9 cellular contexts compared by ENCODE assay signal in genomic region chr9:35907732-35908483, GRCh38. TPM values are rescaled to one million over a fixed set of nuclear protein-coding genes. Genes with fewer than 3 reads are reported as not detected.
DNase-seq lines count a peak whose midpoint lies in the region; ATAC-seq, FAIRE-seq and TF ChIP-seq lines count a peak whose summit lies in the region.
"Had no signal": no experiment of that assay in that cellular context is flagged by ENCODE, and none has a peak within 500 bp of the region (broad histone marks: within the 10 kb centered on the region; RNA-seq: fewer than 3 reads in every experiment).

No MANE protein-coding gene starts in this region.

- peak overlapping the region; percentile 6 for H4K91ac ChIP-seq in H1 (replicated peaks; ENCODE audit: insufficient read length, low read length)

- H3K79me2 ChIP-seq in H1 (ENCODE audit: control insufficient read depth in 1 of 2, insufficient read depth in 2 of 2, low read length in 2 of 2) = no peaks in the 10 kb centered on the region

- H3K14ac ChIP-seq in H1 (ENCODE audit: insufficient read length) = no peak overlapping the region

- no peak overlapping the region for H3K4me3 Mint-ChIP-seq in activated naive CD8-positive, alpha-beta T cell treated with anti-CD3 and anti-CD28 coated beads, Interleukin-2, amount 10 ng/mL, durations not matched to agents 7 days and 5 days
- no peak overlapping the region for H3K4me3 Mint-ChIP-seq in activated naive CD8-positive, alpha-beta T cell treated with anti-CD3 and anti-CD28 coated beads for 36 hours
- H3K4me3 Mint-ChIP-seq in memory B cell = no peak overlapping the region
- H3K4me3 Mint-ChIP-seq: central memory CD8-positive, alpha-beta T cell had no signal

- 46% methylated on average over 11 of the region's 13 CpGs; no CpG with 5 or more reads in 1 of the 2 experiments for whole genome bisulfite sequencing in H1 (ENCODE audit: extremely low coverage in 1 of 2, insufficient coverage in 1 of 2, insufficient read length in 1 of 2, insufficient replicate concordance in 2 of 2, low coverage in 1 of 2, low lambda C conversion rate in 2 of 2, missing lambda C conversion rate in 1 of 2), 2 experiments
- WGBS in urinary bladder = 25% methylated on average over 13 of the region's 13 CpGs

- H3K9ac ChIP-seq in H1 (replicated peaks in 1 of 4; ENCODE audit: extremely low read depth in 1 of 4, low read depth in 3 of 4, low read length in 3 of 4) = no peak overlapping the region; a peak in 1 of 7 replicates

- H3K4me1 Mint-ChIP-seq in activated naive CD8-positive, alpha-beta T cell treated with anti-CD3 and anti-CD28 coated beads, Interleukin-2, amount 10 ng/mL, durations not matched to agents 7 days and 5 days = peaks cover 23% of the 10 kb centered on the region
- peaks cover 40% of the 10 kb centered on the region for H3K4me1 Mint-ChIP-seq in activated naive CD8-positive, alpha-beta T cell treated with anti-CD3 and anti-CD28 coated beads for 36 hours
- peaks cover 2% of the 10 kb centered on the region for H3K4me1 Mint-ChIP-seq in memory B cell

- no peaks in the 10 kb centered on the region for H3K36me3 Mint-ChIP-seq in activated naive CD8-positive, alpha-beta T cell treated with anti-CD3 and anti-CD28 coated beads, Interleukin-2, amount 10 ng/mL, durations not matched to agents 7 days and 5 days
- no peaks in the 10 kb centered on the region for H3K36me3 Mint-ChIP-seq in activated naive CD8-positive, alpha-beta T cell treated with anti-CD3 and anti-CD28 coated beads for 36 hours
- no peaks in the 10 kb centered on the region for H3K36me3 Mint-ChIP-seq in memory B cell

- no peak overlapping the region for H3K56ac ChIP-seq in H1 (replicated peaks; ENCODE audit: insufficient read length, low read depth, low read length)

- H3K27ac Mint-ChIP-seq in activated naive CD8-positive, alpha-beta T cell treated with anti-CD3 and anti-CD28 coated beads, Interleukin-2, amount 10 ng/mL, durations not matched to agents 7 days and 5 days = peak overlapping the region; percentile 60
- H3K27ac Mint-ChIP-seq in activated naive CD8-positive, alpha-beta T cell treated with anti-CD3 and anti-CD28 coated beads for 36 hours = no peak overlapping the region
- H3K27ac Mint-ChIP-seq in memory B cell = no peak overlapping the region

- CTCF ChIA-PET in H1 (lab: Charles Lee; ENCODE audit: partially characterized antibody) = interaction anchor here (0.9 to 5.6 kb wide), 9 partner anchors 10 to 212 kb away, joined by 3 to 26 read pairs (median 4); no protein-coding TSS in a partner anchor

- H3K9me3 Mint-ChIP-seq in activated naive CD8-positive, alpha-beta T cell treated with anti-CD3 and anti-CD28 coated beads, Interleukin-2, amount 10 ng/mL, durations not matched to agents 7 days and 5 days = no peaks in the 10 kb centered on the region
- no peaks in the 10 kb centered on the region for H3K9me3 Mint-ChIP-seq in activated naive CD8-positive, alpha-beta T cell treated with anti-CD3 and anti-CD28 coated beads for 36 hours
- no peaks in the 10 kb centered on the region for H3K9me3 Mint-ChIP-seq in memory B cell
- H3K9me3 Mint-ChIP-seq: central memory CD8-positive, alpha-beta T cell had no signal

- ATAC-seq in activated naive CD8-positive, alpha-beta T cell treated with anti-CD3 and anti-CD28 coated beads, Interleukin-2, amount 10 ng/mL, durations not matched to agents 7 days and 5 days (ENCODE audit: low read depth) = no peak
- ATAC-seq in memory B cell (ENCODE audit: low read depth) (peak; percentile 32), GM21528 (IDR thresholded peaks at IDR 0.05; ENCODE audit: low FRiP score, unreplicated experiment) (no peak), GM18873 (IDR thresholded peaks at IDR 0.05; ENCODE audit: low FRiP score, unreplicated experiment) (no peak)

- peak overlapping the region; percentile 66 for H2AFZ ChIP-seq in H1 (ENCODE audit: low read length)

- H3K18ac ChIP-seq in H1 (ENCODE audit: extremely low read depth, low read length) = peak overlapping the region; percentile 81

- H3K4me3 ChIP-seq in Peyer's patch (peak overlapping the region in 2 of 4 donors; percentile 40 to 52), H1 (ENCODE audit: extremely low read depth in 1 of 4, insufficient read depth in 2 of 4, low read depth in 3 of 4, low read length in 4 of 4) (peak overlapping the region in 1 of 4 experiments; percentile 1; a peak in 1 of 8 replicates), urinary bladder (ENCODE audit: low read depth, low read length) (no peak overlapping the region)

- peak overlapping the region; percentile 50 for H2BK120ac ChIP-seq in H1 (replicated peaks; ENCODE audit: low read depth, low read length)

- peak overlapping the region; percentile 89 for H2BK12ac ChIP-seq in H1 (ENCODE audit: low read depth, low read length)

- H2AK5ac ChIP-seq in H1 (ENCODE audit: low read depth, low read length) = peak overlapping the region; percentile 5; the same call in 1 of the 2 replicates

- H3K9me3 ChIP-seq in Peyer's patch (no peaks in the 10 kb centered on the region), H1 (ENCODE audit: insufficient read depth in 2 of 2, low read depth in 1 of 2, low read length in 1 of 2) (no peaks in the 10 kb centered on the region)

- FAIRE-seq in H1 (lab: Jason Lieb, UNC) = no peak

- no peak overlapping the region for H3K23ac ChIP-seq in H1 (ENCODE audit: insufficient read length)

- TF ChIP-seq POLR2A in Peyer's patch (IDR thresholded peaks at IDR 0.05) = no peak
- no peak; a peak in 1 of 3 replicates for TF ChIP-seq POLR2A in H1 (IDR thresholded peaks at IDR 0.05; ENCODE audit: control extremely low read depth in 1 of 2, low read depth in 2 of 2, low read length in 2 of 2)

- H3K23me2 ChIP-seq in H1 (ENCODE audit: low read depth, low read length) = no peaks in the 10 kb centered on the region; the same call in 1 of the 2 replicates

- 0 out of 2 replicates have a peak, but pooled peaks cover 2% of the 10 kb centered on the region for H3K79me1 ChIP-seq in H1 (ENCODE audit: low read depth, low read length)

- no peak for TF ChIP-seq EP300 in H1 (IDR thresholded peaks at IDR 0.05; ENCODE audit: borderline replicate concordance in 1 of 2, low read depth in 2 of 2, low read length in 2 of 2)

- POLR2A ChIA-PET in activated naive CD8-positive, alpha-beta T cell treated with anti-CD3 and anti-CD28 coated beads, Interleukin-2, amount 10 ng/mL, durations not matched to agents 7 days and 5 days (lab: Charles Lee) = no interaction called here
- POLR2A ChIA-PET in H1 (lab: Charles Lee; ENCODE audit: partially characterized antibody) = interaction anchor here (1.3 kb wide), 1 partner anchor 43 kb away, joined by 3 read pairs; no protein-coding TSS in a partner anchor

- no peaks in the 10 kb centered on the region for H3K36me3 ChIP-seq in Peyer's patch
- no peaks in the 10 kb centered on the region for H3K36me3 ChIP-seq in H1 (ENCODE audit: control insufficient read depth in 2 of 4, insufficient read depth in 4 of 4, low read length in 3 of 4)
- no peaks in the 10 kb centered on the region for H3K36me3 ChIP-seq in urinary bladder (ENCODE audit: insufficient read depth)

- H3K4ac ChIP-seq in H1 (replicated peaks; ENCODE audit: insufficient read length, low read depth, low read length) = peak overlapping the region; percentile 32

- H3K27me3 Mint-ChIP-seq in activated naive CD8-positive, alpha-beta T cell treated with anti-CD3 and anti-CD28 coated beads, Interleukin-2, amount 10 ng/mL, durations not matched to agents 7 days and 5 days = no peaks in the 10 kb centered on the region
- H3K27me3 Mint-ChIP-seq in activated naive CD8-positive, alpha-beta T cell treated with anti-CD3 and anti-CD28 coated beads for 36 hours = peaks cover under 1% of the 10 kb centered on the region
- H3K27me3 Mint-ChIP-seq in memory B cell = peaks cover 18% of the 10 kb centered on the region
- H3K27me3 Mint-ChIP-seq: central memory CD8-positive, alpha-beta T cell had no signal

- TF ChIP-seq RAD21 in H1 (IDR thresholded peaks at IDR 0.05 in 1 of 2, conservative IDR thresholded peaks at IDR 0.05 in 1 of 2; ENCODE audit: low read depth in 2 of 2, low read length in 2 of 2) = no peak

- H3K27ac ChIP-seq in Peyer's patch = peak overlapping the region; percentile 70 to 97 (median 90)
- peak overlapping the region; percentile 11; the same call in 1 of the 2 replicates for H3K27ac ChIP-seq in H1 (ENCODE audit: low read depth, low read length)
- H3K27ac ChIP-seq in urinary bladder (ENCODE audit: low read depth) = peak overlapping the region; percentile 88

- peak overlapping the region; percentile 87; the same call in 1 of the 2 replicates for H2BK20ac ChIP-seq in H1 (ENCODE audit: low read length)

- H4K20me1 ChIP-seq in H1 (replicated peaks in 1 of 2; ENCODE audit: control insufficient read depth in 1 of 2, insufficient read depth in 2 of 2, low read length in 2 of 2) = no peaks in the 10 kb centered on the region

- peak overlapping the region; percentile 19 to 55 for H3K4me2 ChIP-seq in H1 (ENCODE audit: insufficient read depth in 1 of 2, low read depth in 2 of 2, low read length in 2 of 2)

- TF ChIP-seq CTCF in Peyer's patch (IDR thresholded peaks at IDR 0.05) (no peak), H1 (IDR thresholded peaks at IDR 0.05; ENCODE audit: control extremely low read depth in 1 of 3, insufficient read depth in 1 of 3, low read depth in 1 of 3, low read length in 3 of 3) (no peak)

- H4K5ac ChIP-seq in H1 (ENCODE audit: insufficient read length, low read depth, low read length) = no peak overlapping the region

- peaks cover 7 to 88% (median 34%) of the 10 kb centered on the region in 4 donors for H3K4me1 ChIP-seq in Peyer's patch
- peaks cover 9 to 33% (median 21%) of the 10 kb centered on the region in 4 experiments for H3K4me1 ChIP-seq in H1 (replicated peaks in 1 of 4; ENCODE audit: control insufficient read depth in 3 of 4, insufficient read depth in 4 of 4, low read length in 3 of 4)
- peaks cover 3% of the 10 kb centered on the region for H3K4me1 ChIP-seq in urinary bladder (ENCODE audit: insufficient read depth)

- peak overlapping the region; percentile 79; the same call in 1 of the 2 replicates for H2BK5ac ChIP-seq in H1 (ENCODE audit: low read depth, low read length)

- H3K27me3 ChIP-seq in Peyer's patch = no peaks in the 10 kb centered on the region
- peaks cover 0 to 2% (median 0%) of the 10 kb centered on the region in 4 experiments; a peak in 2 of 7 replicates for H3K27me3 ChIP-seq in H1 (replicated peaks in 1 of 4; ENCODE audit: control insufficient read depth in 3 of 4, extremely low read depth in 1 of 4, insufficient read depth in 3 of 4, low read length in 3 of 4)

- no peak for DNase-seq in activated naive CD8-positive, alpha-beta T cell treated with anti-CD3 and anti-CD28 coated beads, Interleukin-2, amount 10 ng/mL, durations not matched to agents 7 days and 5 days
- DNase-seq in activated naive CD8-positive, alpha-beta T cell treated with anti-CD3 and anti-CD28 coated beads for 36 hours = no peak
- DNase-seq in Peyer's patch = peak in 2 of 3 donors; percentile 75 to 78
- DNase-seq in H1 (ENCODE audit: low read depth in 1 of 2, low spot score in 2 of 2) = peak; percentile 49 to 57
- no peak for DNase-seq in memory B cell (ENCODE audit: low spot score in 2 of 2)

- no peak overlapping the region for H4K8ac ChIP-seq in H1 (ENCODE audit: extremely low read depth, insufficient read depth, low read length)

- H2BK15ac ChIP-seq in H1 (ENCODE audit: low read length) = peak overlapping the region; percentile 75

RNA-seq across cellular contexts. Expression of gene SPAAR, which starts 1.4 kb away (rescaled TPM):
- not detected for total RNA-seq in activated naive CD8-positive, alpha-beta T cell treated with anti-CD3 and anti-CD28 coated beads, Interleukin-2, amount 10 ng/mL, durations not matched to agents 7 days and 5 days
- not detected for total RNA-seq in activated naive CD8-positive, alpha-beta T cell treated with anti-CD3 and anti-CD28 coated beads for 36 hours
- 10 to 100 TPM in 1 of 4 donors, under 1 TPM in 1, not detected in 2; 0.88 to 17.3 TPM for total RNA-seq in Peyer's patch
- total RNA-seq in H1 (2021; fragmentation: NEBNext Ultra II Directional; extraction: Animal tissue kit (Norgen Biotek cat#: 25700)) = not detected in 2 replicates
- 0.27 and 0.33 TPM in 2 replicates for polyA plus RNA-seq in H1 (2011; rRNA removed)
- polyA plus RNA-seq in H1 (2011; cell fraction: cytosol; rRNA removed) = 0.18 TPM
- 0.74 TPM for polyA plus RNA-seq in H1 (2011; cell fraction: nucleus; rRNA removed)
- polyA plus RNA-seq in H1 (2012, experiment 1 of 2) = 0.15 to 0.34 TPM (median 0.29 TPM) in 3 of 4 replicates, not detected in the other
- not detected for polyA plus RNA-seq in H1 (2012, experiment 2 of 2)
- 0.30 TPM for polyA plus RNA-seq in H1 (2013, experiment 1 of 2)
- 0.17 TPM for polyA plus RNA-seq in H1 (2013, experiment 2 of 2)
- polyA minus RNA-seq in H1 (2011; rRNA and poly(A)+ RNA removed) = 0.34 and 0.66 TPM in 2 replicates
- not detected for polyA minus RNA-seq in H1 (2011; cell fraction: cytosol; rRNA and poly(A)+ RNA removed)
- polyA minus RNA-seq in H1 (2011; cell fraction: nucleus; rRNA and poly(A)+ RNA removed) = 0.50 TPM
- not detected for total RNA-seq in urinary bladder
- polyA plus RNA-seq in urinary bladder = 1.4 TPM

RNA-seq across cellular contexts. Expression of gene HRCT1, which starts 1.9 kb away (rescaled TPM):
- not detected for total RNA-seq in activated naive CD8-positive, alpha-beta T cell treated with anti-CD3 and anti-CD28 coated beads, Interleukin-2, amount 10 ng/mL, durations not matched to agents 7 days and 5 days
- not detected for total RNA-seq in activated naive CD8-positive, alpha-beta T cell treated with anti-CD3 and anti-CD28 coated beads for 36 hours
- total RNA-seq in Peyer's patch (10 to 100 TPM in 3 of 4 donors, 1 to 10 TPM in 1; 9.1 to 32.6 (median 17.2) TPM), urinary bladder (0.42 TPM)
- total RNA-seq in H1 (2021; fragmentation: NEBNext Ultra II Directional; extraction: Animal tissue kit (Norgen Biotek cat#: 25700)) = not detected in 2 replicates
- polyA plus RNA-seq in H1 (2011; rRNA removed) (not detected in 2 replicates), urinary bladder (15.8 TPM)
- not detected for polyA plus RNA-seq in H1 (2011; cell fraction: cytosol; rRNA removed)
- polyA plus RNA-seq in H1 (2011; cell fraction: nucleus; rRNA removed) = 0.50 TPM
- polyA plus RNA-seq in H1 (2012, experiment 1 of 2) = 0.24 TPM in 1 of 4 replicates, not detected in the others
- polyA plus RNA-seq in H1 (2012, experiment 2 of 2) = not detected
- not detected for polyA plus RNA-seq in H1 (2013, experiment 1 of 2)
- not detected for polyA plus RNA-seq in H1 (2013, experiment 2 of 2)
- polyA minus RNA-seq in H1 (2011; rRNA and poly(A)+ RNA removed) = not detected in 2 replicates
- polyA minus RNA-seq in H1 (2011; cell fraction: cytosol; rRNA and poly(A)+ RNA removed) = not detected
- polyA minus RNA-seq in H1 (2011; cell fraction: nucleus; rRNA and poly(A)+ RNA removed) = not detected

RNA-seq across cellular contexts. Expression of gene OR13J1, which starts 37.7 kb away (rescaled TPM):
- not detected for total RNA-seq in activated naive CD8-positive, alpha-beta T cell treated with anti-CD3 and anti-CD28 coated beads, Interleukin-2, amount 10 ng/mL, durations not matched to agents 7 days and 5 days
- total RNA-seq in activated naive CD8-positive, alpha-beta T cell treated with anti-CD3 and anti-CD28 coated beads for 36 hours = not detected
- not detected for total RNA-seq in Peyer's patch
- total RNA-seq in H1 (2021; fragmentation: NEBNext Ultra II Directional; extraction: Animal tissue kit (Norgen Biotek cat#: 25700)) = not detected in 2 replicates
- polyA plus RNA-seq in H1 (2011; rRNA removed) = not detected in 2 replicates
- polyA plus RNA-seq in H1 (2011; cell fraction: cytosol; rRNA removed) = not detected
- polyA plus RNA-seq in H1 (2011; cell fraction: nucleus; rRNA removed) = not detected
- 0.13 to 0.40 TPM (median 0.23 TPM) in 3 of 4 replicates, not detected in the other for polyA plus RNA-seq in H1 (2012, experiment 1 of 2)
- not detected for polyA plus RNA-seq in H1 (2012, experiment 2 of 2)
- polyA plus RNA-seq in H1 (2013, experiment 1 of 2) = not detected
- polyA plus RNA-seq in H1 (2013, experiment 2 of 2) = not detected
- polyA minus RNA-seq in H1 (2011; rRNA and poly(A)+ RNA removed) = not detected in 2 replicates
- polyA minus RNA-seq in H1 (2011; cell fraction: cytosol; rRNA and poly(A)+ RNA removed) = not detected
- not detected for polyA minus RNA-seq in H1 (2011; cell fraction: nucleus; rRNA and poly(A)+ RNA removed)
- not detected for total RNA-seq in urinary bladder
- polyA plus RNA-seq in urinary bladder = not detected

RNA-seq across cellular contexts. Expression of gene OR2S2, which starts 50.0 kb away (rescaled TPM):
- not detected for total RNA-seq in activated naive CD8-positive, alpha-beta T cell treated with anti-CD3 and anti-CD28 coated beads, Interleukin-2, amount 10 ng/mL, durations not matched to agents 7 days and 5 days
- total RNA-seq in activated naive CD8-positive, alpha-beta T cell treated with anti-CD3 and anti-CD28 coated beads for 36 hours = not detected
- total RNA-seq in Peyer's patch = not detected
- not detected in 2 replicates for total RNA-seq in H1 (2021; fragmentation: NEBNext Ultra II Directional; extraction: Animal tissue kit (Norgen Biotek cat#: 25700))
- polyA plus RNA-seq in H1 (2011; rRNA removed) = not detected in 2 replicates
- not detected for polyA plus RNA-seq in H1 (2011; cell fraction: cytosol; rRNA removed)
- polyA plus RNA-seq in H1 (2011; cell fraction: nucleus; rRNA removed) = not detected
- not detected in 4 replicates for polyA plus RNA-seq in H1 (2012, experiment 1 of 2)
- polyA plus RNA-seq in H1 (2012, experiment 2 of 2) = not detected
- not detected for polyA plus RNA-seq in H1 (2013, experiment 1 of 2)
- polyA plus RNA-seq in H1 (2013, experiment 2 of 2) = not detected
- not detected in 2 replicates for polyA minus RNA-seq in H1 (2011; rRNA and poly(A)+ RNA removed)
- polyA minus RNA-seq in H1 (2011; cell fraction: cytosol; rRNA and poly(A)+ RNA removed) = not detected
- not detected for polyA minus RNA-seq in H1 (2011; cell fraction: nucleus; rRNA and poly(A)+ RNA removed)
- not detected for total RNA-seq in urinary bladder
- polyA plus RNA-seq in urinary bladder = not detected

Comparison
In these comparisons a context has a peak if more than half of its experiments do, and no peak if none do; other contexts are left out.
1. DNase-seq: peak in Peyer's patch (2 of 3) and H1 (2 of 2); none in activated naive CD8-positive, alpha-beta T cell treated with anti-CD3 and anti-CD28 coated beads, Interleukin-2, amount 10 ng/mL, durations not matched to agents 7 days and 5 days (single experiment), activated naive CD8-positive, alpha-beta T cell treated with anti-CD3 and anti-CD28 coated beads for 36 hours (single experiment) and memory B cell (0 of 2).
2. H3K27ac ChIP-seq: peak in every context shown above with its lines; median percentile 90 in Peyer's patch; 88 in urinary bladder; 11 in H1.